In the genomic region with DNA sequence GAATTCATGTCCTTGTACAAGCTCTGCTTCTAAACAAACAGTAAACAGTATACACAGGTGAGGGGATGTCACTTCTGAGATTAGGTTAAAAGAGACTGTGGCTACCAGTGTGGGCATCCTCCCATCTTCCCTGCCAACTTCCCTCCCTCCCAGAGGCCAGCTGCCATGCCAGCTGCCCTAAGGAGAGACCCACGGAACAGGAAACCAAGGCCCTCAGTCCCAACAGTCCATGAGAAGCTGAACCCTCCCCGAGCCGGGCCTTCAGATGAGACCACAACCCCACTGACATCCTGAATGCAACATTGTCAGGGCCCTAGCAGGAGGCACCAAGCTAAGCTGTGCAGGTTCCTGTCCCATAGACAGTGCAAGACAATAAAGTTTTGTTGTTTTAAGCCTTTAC, we compare ENCODE assay signal across 15 cellular contexts.
"Had no signal": no experiment of that assay in that cellular context is flagged by ENCODE, and none has a peak within 500 bp of the region (broad histone marks: within the 10 kb centered on the region; RNA-seq: fewer than 3 reads in every experiment).

No MANE protein-coding gene starts in this region.

- ATAC-seq: activated CD4-positive, alpha-beta T cell treated with anti-CD3 and anti-CD28 coated beads for 36 hours; activated CD8-positive, alpha-beta T cell treated with anti-CD3 and anti-CD28 coated beads for 36 hours; activated T-cell treated with anti-CD3 and anti-CD28 coated beads, Interleukin-2, amount 50 U/mL, for 72 hours; left cardiac atrium; mucosa of descending colon had no signal

- H3K36me3 ChIP-seq: ovary had no signal

- H3K4me3 ChIP-seq: mucosa of descending colon, ovary, skin epidermis, upper lobe of left lung had no signal

- H3K27me3 ChIP-seq: ovary, upper lobe of left lung had no signal

- H3K27ac ChIP-seq: skin epidermis, WERI-Rb-1 had no signal

- H3K4me3 Mint-ChIP-seq: activated CD4-positive, alpha-beta T cell treated with anti-CD3 and anti-CD28 coated beads for 36 hours; activated CD8-positive, alpha-beta T cell treated with anti-CD3 and anti-CD28 coated beads for 36 hours; activated T-cell treated with anti-CD3 and anti-CD28 coated beads, Interleukin-2, amount 50 U/mL, for 72 hours had no signal

- H3K9me3 Mint-ChIP-seq: activated CD8-positive, alpha-beta T cell treated with anti-CD3 and anti-CD28 coated beads for 36 hours; activated T-cell treated with anti-CD3 and anti-CD28 coated beads, Interleukin-2, amount 50 U/mL, for 72 hours; neural crest cell had no signal

- H3K27ac Mint-ChIP-seq: activated CD4-positive, alpha-beta T cell treated with anti-CD3 and anti-CD28 coated beads for 36 hours; activated CD8-positive, alpha-beta T cell treated with anti-CD3 and anti-CD28 coated beads for 36 hours; activated T-cell treated with anti-CD3 and anti-CD28 coated beads, Interleukin-2, amount 50 U/mL, for 72 hours had no signal

- DNase-seq: activated CD4-positive, alpha-beta T cell treated with anti-CD3 and anti-CD28 coated beads for 36 hours; activated CD8-positive, alpha-beta memory T cell treated with anti-CD3 and anti-CD28 coated beads, Interleukin-2, amount 50 U/mL, for 4 hours; activated CD8-positive, alpha-beta T cell treated with anti-CD3 and anti-CD28 coated beads for 36 hours; activated naive CD4-positive, alpha-beta T cell; activated T-cell treated with anti-CD3 and anti-CD28 coated beads, Interleukin-2, amount 50 U/mL, for 72 hours; effector CD8-positive, alpha-beta T cell; hippocampal formation; left cardiac atrium; mucosa of descending colon; T-helper 1 cell; upper lobe of left lung; WERI-Rb-1 had no signal

- H3K9me3 ChIP-seq: mucosa of descending colon, ovary, upper lobe of left lung had no signal

- H3K4me1 Mint-ChIP-seq: activated CD4-positive, alpha-beta T cell treated with anti-CD3 and anti-CD28 coated beads for 36 hours had no signal
